Comparison of ENCODE assay signal across 18 cellular contexts in the genomic region with DNA sequence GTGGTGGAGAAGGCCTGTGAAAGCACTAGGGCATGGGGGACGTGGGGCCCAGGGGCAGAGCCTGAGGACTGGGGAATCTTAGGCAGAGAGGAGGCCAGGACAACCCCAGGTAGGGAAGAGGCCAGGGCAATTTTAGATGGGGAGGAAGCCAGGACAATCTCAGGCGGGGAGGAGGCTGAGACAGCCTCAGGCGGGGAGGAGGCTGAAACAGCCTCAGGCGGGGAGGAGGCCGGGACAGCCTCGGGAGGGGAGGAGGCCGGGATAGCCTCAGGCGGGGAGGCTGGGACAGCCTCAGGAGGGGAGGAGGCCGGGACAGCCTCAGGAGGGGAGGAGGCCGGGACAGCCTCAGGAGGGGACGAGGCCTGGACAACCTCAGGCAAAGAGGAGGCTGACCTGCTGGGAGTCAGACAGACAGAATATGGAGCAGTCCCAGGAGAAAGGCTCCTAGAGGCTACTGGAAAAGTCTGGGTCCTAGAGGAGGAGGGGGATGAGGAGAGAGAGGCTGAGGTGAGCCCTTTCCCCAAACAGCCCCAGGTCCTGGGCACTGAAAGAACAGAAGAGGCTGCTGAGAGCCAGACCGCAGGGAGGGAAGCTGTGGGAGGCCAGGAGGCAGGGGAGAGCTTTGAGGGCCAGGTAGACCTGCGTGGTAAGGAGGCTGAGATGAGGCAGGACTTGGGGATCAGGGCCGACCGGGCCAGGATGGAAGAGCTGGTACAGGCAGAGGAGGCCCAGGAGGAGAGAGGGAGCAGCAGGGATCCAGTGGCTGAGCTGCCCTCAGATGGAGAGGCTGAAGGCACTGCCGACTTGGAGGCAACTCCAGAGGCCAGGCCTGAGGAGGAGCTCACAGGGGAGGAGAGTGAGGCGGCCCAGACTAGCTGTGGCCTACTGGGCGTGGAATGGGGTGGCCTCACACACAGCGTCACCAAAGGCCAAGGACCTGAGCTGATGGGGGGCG. TPM values are rescaled to one million over a fixed set of nuclear protein-coding genes. Genes with fewer than 3 reads are reported as not detected.
DNase-seq lines count a peak whose midpoint lies in the region; ATAC-seq, FAIRE-seq and TF ChIP-seq lines count a peak whose summit lies in the region.
"Had no signal": no experiment of that assay in that cellular context is flagged by ENCODE, and none has a peak within 500 bp of the region (broad histone marks: within the 10 kb centered on the region; RNA-seq: fewer than 3 reads in every experiment).

No MANE protein-coding gene starts in this region.

- H3K14ac ChIP-seq in H9 (ENCODE audit: insufficient read depth, low read length), result no peak overlapping the region

- no peak overlapping the region for H3K23ac ChIP-seq in H9 (ENCODE audit: insufficient read length, low read depth, low read length)

- peaks cover 9% of the 10 kb centered on the region for H3K23me2 ChIP-seq in H9 (ENCODE audit: insufficient read length, low read depth, low read length, poor library complexity, severe bottlenecking)

- H2BK120ac ChIP-seq in H9 (ENCODE audit: low read depth, low read length, poor library complexity, severe bottlenecking), result no peak overlapping the region

- no peak for TF ChIP-seq CTCF in H9 (conservative IDR thresholded peaks at IDR 0.05)
- no peak for TF ChIP-seq CTCF in astrocyte (IDR thresholded peaks at IDR 0.05; ENCODE audit: insufficient read depth, low read depth, low read length)

- H2BK20ac ChIP-seq in H9 (ENCODE audit: low read depth, low read length, poor library complexity, severe bottlenecking), result no peak overlapping the region

- ATAC-seq in natural killer cell treated with Interleukin-12 subunit alpha and Interleukin-12 subunit beta and Interleukin-15 and Interleukin-18, amount 100 ng/mL, for 72 hours, result no peak
- ATAC-seq in HG03565 (IDR thresholded peaks at IDR 0.05; ENCODE audit: unreplicated experiment) (no peak), GM21723 (IDR thresholded peaks at IDR 0.05; ENCODE audit: unreplicated experiment) (no peak)

- H3T11ph ChIP-seq in H9 (ENCODE audit: low read length), result no peak overlapping the region

- no peaks in the 10 kb centered on the region for H4K20me1 ChIP-seq in BLaER1
- peaks cover 3% of the 10 kb centered on the region for H4K20me1 ChIP-seq in H9 (ENCODE audit: control insufficient read depth, insufficient read depth, insufficient read length)
- no peaks in the 10 kb centered on the region for H4K20me1 ChIP-seq in astrocyte (ENCODE audit: insufficient read depth, low read length)

- H3K27me3 Mint-ChIP-seq in H9 (ENCODE audit: low read depth) (peaks cover 23% of the 10 kb centered on the region), astrocyte (ENCODE audit: low read depth, unreplicated experiment) (peaks cover 41% of the 10 kb centered on the region)
- H3K27me3 Mint-ChIP-seq in natural killer cell treated with Interleukin-12 subunit alpha and Interleukin-12 subunit beta and Interleukin-15 and Interleukin-18, amount 100 ng/mL, for 72 hours, result no peaks in the 10 kb centered on the region

- H4K91ac ChIP-seq in H9 (ENCODE audit: insufficient read length, low read depth, low read length), result peak overlapping the region; percentile 38

- H3K79me1 ChIP-seq in H9 (ENCODE audit: insufficient read depth, low read depth, low read length, poor library complexity, severe bottlenecking), result no peaks in the 10 kb centered on the region

- H3K27ac ChIP-seq in BLaER1, result peak overlapping the region; percentile 97
- H3K27ac ChIP-seq in H9 (ENCODE audit: insufficient read length, low read depth, low read length), result no peak overlapping the region
- no peak overlapping the region for H3K27ac ChIP-seq in astrocyte (ENCODE audit: low read depth, low read length)
- H3K27ac ChIP-seq: hepatocyte had no signal

- FAIRE-seq in astrocyte (lab: Jason Lieb, UNC), result no peak
- FAIRE-seq: GM18507 had no signal

- WGBS in H9 (ENCODE audit: extremely low coverage, insufficient read length, low lambda C conversion rate), result no CpG with 5 or more reads among the region's 20 CpGs

- no peak overlapping the region for H2AFZ ChIP-seq in H9 (ENCODE audit: low read length)
- H2AFZ ChIP-seq in astrocyte (ENCODE audit: low read depth, low read length), result no peak overlapping the region
- H2AFZ ChIP-seq: hepatocyte had no signal

- H3K27ac Mint-ChIP-seq in H9, result peak overlapping the region in 1 of 3 experiments; percentile 11; a peak in 1 of 7 replicates
- H3K27ac Mint-ChIP-seq in astrocyte (ENCODE audit: unreplicated experiment), result peak overlapping the region; percentile 41
- peak overlapping the region; percentile 98 to 99 for H3K27ac Mint-ChIP-seq in natural killer cell treated with Interleukin-12 subunit alpha and Interleukin-12 subunit beta and Interleukin-15 and Interleukin-18, amount 100 ng/mL, for 72 hours

- no peak overlapping the region for H2BK12ac ChIP-seq in H9 (ENCODE audit: insufficient read length, low read depth, low read length)

- H3K18ac ChIP-seq in H9 (ENCODE audit: insufficient read length, low read depth, low read length), result no peak overlapping the region

- no peak overlapping the region for H3K56ac ChIP-seq in H9 (ENCODE audit: insufficient read length, low read depth, low read length)

- H3K36me3 ChIP-seq in BLaER1 (no peaks in the 10 kb centered on the region), astrocyte (ENCODE audit: insufficient read depth, low read length) (no peaks in the 10 kb centered on the region)

- H3K27me3 ChIP-seq in BLaER1 (no peaks in the 10 kb centered on the region), H9 (ENCODE audit: insufficient read depth, low read length) (no peaks in the 10 kb centered on the region), astrocyte (ENCODE audit: insufficient read depth, low read length) (no peaks in the 10 kb centered on the region)
- H3K27me3 ChIP-seq: hepatocyte had no signal

- H3K4ac ChIP-seq in H9 (ENCODE audit: low read depth, low read length), result no peak overlapping the region

- H3K4me3 Mint-ChIP-seq in H9 (peak overlapping the region in 1 of 2 experiments; percentile 42; a peak in 2 of 5 replicates), astrocyte (ENCODE audit: unreplicated experiment) (peak overlapping the region; percentile 20)
- H3K4me3 Mint-ChIP-seq in natural killer cell treated with Interleukin-12 subunit alpha and Interleukin-12 subunit beta and Interleukin-15 and Interleukin-18, amount 100 ng/mL, for 72 hours, result peak overlapping the region; percentile 93

- H2BK5ac ChIP-seq in H9 (ENCODE audit: insufficient read length, low read length), result no peak overlapping the region

- 0 out of 2 replicates have a peak overlapping the region, but pooled peaks have one; percentile 68 for H3K9ac ChIP-seq in BLaER1
- no peak overlapping the region for H3K9ac ChIP-seq in H9 (ENCODE audit: extremely low read depth, insufficient read length, low read length)
- no peak overlapping the region for H3K9ac ChIP-seq in astrocyte (ENCODE audit: low read length)

- H3K79me2 ChIP-seq in H9 (ENCODE audit: insufficient read depth, low read length) (no peaks in the 10 kb centered on the region), astrocyte (ENCODE audit: insufficient read depth, low read length) (peaks cover 6% of the 10 kb centered on the region)

- no peak overlapping the region for H2AK5ac ChIP-seq in H9 (ENCODE audit: insufficient read length, low read length)

- H3K9me3 Mint-ChIP-seq in H9 (no peaks in the 10 kb centered on the region), astrocyte (ENCODE audit: unreplicated experiment) (no peaks in the 10 kb centered on the region)
- H3K9me3 Mint-ChIP-seq in natural killer cell treated with Interleukin-12 subunit alpha and Interleukin-12 subunit beta and Interleukin-15 and Interleukin-18, amount 100 ng/mL, for 72 hours, result no peaks in the 10 kb centered on the region

- H2BK15ac ChIP-seq in H9 (ENCODE audit: low read depth, low read length), result no peak overlapping the region

- H3K4me1 ChIP-seq in BLaER1 (peaks cover 58% of the 10 kb centered on the region), H9 (ENCODE audit: insufficient read depth, low read length) (no peaks in the 10 kb centered on the region), astrocyte (ENCODE audit: insufficient read depth, low read length) (no peaks in the 10 kb centered on the region)

- peaks cover 5% of the 10 kb centered on the region in 2 experiments; a peak in 1 of 4 replicates for H3K4me1 Mint-ChIP-seq in H9
- H3K4me1 Mint-ChIP-seq in astrocyte (ENCODE audit: low read depth, unreplicated experiment), result peaks cover 8% of the 10 kb centered on the region
- peaks cover 54 to 69% of the 10 kb centered on the region in 2 donors for H3K4me1 Mint-ChIP-seq in natural killer cell treated with Interleukin-12 subunit alpha and Interleukin-12 subunit beta and Interleukin-15 and Interleukin-18, amount 100 ng/mL, for 72 hours (ENCODE audit: low read depth in 2 of 2)

- DNase-seq in H9 (no peak), astrocyte (ENCODE audit: low read depth) (no peak), ecto neural progenitor cell (ENCODE audit: low spot score) (no peak), KG1 (lab: John Stamatoyannopoulos, UW) (no peak)
- DNase-seq in natural killer cell treated with Interleukin-12 subunit alpha and Interleukin-12 subunit beta and Interleukin-15 and Interleukin-18, amount 100 ng/mL, for 72 hours (ENCODE audit: low spot score), result no peak
- DNase-seq: MV-4-11; NCI-H226; stimulated activated CD4-positive, alpha-beta T cell treated with anti-CD3 and anti-CD28 coated beads, Interleukin-1b, Interleukin-23, amount 100 ng/mL, for 48 hours; T-helper 9 cell had no signal

- H3K36me3 Mint-ChIP-seq in H9 (ENCODE audit: insufficient read depth in 1 of 3, low read depth in 3 of 3) (no peaks in the 10 kb centered on the region), astrocyte (ENCODE audit: low read depth, unreplicated experiment) (no peaks in the 10 kb centered on the region)
- H3K36me3 Mint-ChIP-seq in natural killer cell treated with Interleukin-12 subunit alpha and Interleukin-12 subunit beta and Interleukin-15 and Interleukin-18, amount 100 ng/mL, for 72 hours, result no peaks in the 10 kb centered on the region

- H4K5ac ChIP-seq in H9 (ENCODE audit: insufficient read length, low read depth, low read length), result no peak overlapping the region

- H3K4me2 ChIP-seq in BLaER1, result peak overlapping the region; percentile 94
- no peak overlapping the region for H3K4me2 ChIP-seq in H9 (ENCODE audit: insufficient read depth, insufficient read length, low read length)
- H3K4me2 ChIP-seq in astrocyte (ENCODE audit: low read length), result no peak overlapping the region
- H3K4me2 ChIP-seq: hepatocyte had no signal

- no peak overlapping the region for H4K8ac ChIP-seq in H9 (replicated peaks; ENCODE audit: insufficient read length, low read depth, low read length)

- no peaks in the 10 kb centered on the region for H3K9me3 ChIP-seq in BLaER1
- H3K9me3 ChIP-seq in H9 (ENCODE audit: control insufficient read depth, low read depth, low read length), result no peaks in the 10 kb centered on the region
- no peaks in the 10 kb centered on the region for H3K9me3 ChIP-seq in astrocyte (ENCODE audit: insufficient read depth, low read depth, low read length)

- H3K4me3 ChIP-seq in BLaER1 (no peak overlapping the region), astrocyte (ENCODE audit: insufficient read depth, low read depth, low read length) (no peak overlapping the region)
- H3K4me3 ChIP-seq: hepatocyte had no signal

RNA-seq across cellular contexts. Expression of gene APOBR, which starts 1.6 kb away (rescaled TPM):
- total RNA-seq in H9 (2021) (not detected in 2 replicates), astrocyte (not detected in 2 replicates)
- total RNA-seq in natural killer cell treated with Interleukin-12 subunit alpha and Interleukin-12 subunit beta and Interleukin-15 and Interleukin-18, amount 100 ng/mL, for 72 hours, result 10 to 100 TPM; 12.5 to 20.4 TPM
- total RNA-seq: H7, lung microvascular endothelial cell, RPMI7951 had no signal

RNA-seq across cellular contexts. Expression of gene CLN3, which starts 4.2 kb away (rescaled TPM):
- 21.3 and 21.4 TPM in 2 replicates for total RNA-seq in H9 (2021)
- 23.0 and 26.0 TPM in 2 replicates for total RNA-seq in astrocyte
- 10 to 100 TPM; 38.1 to 49.1 TPM for total RNA-seq in natural killer cell treated with Interleukin-12 subunit alpha and Interleukin-12 subunit beta and Interleukin-15 and Interleukin-18, amount 100 ng/mL, for 72 hours

RNA-seq across cellular contexts. Expression of gene IL27, which starts 10.6 kb away (rescaled TPM):
- total RNA-seq in H9 (2021) (not detected in 2 replicates), astrocyte (not detected in 2 replicates)
- total RNA-seq in natural killer cell treated with Interleukin-12 subunit alpha and Interleukin-12 subunit beta and Interleukin-15 and Interleukin-18, amount 100 ng/mL, for 72 hours, result 1 to 10 TPM in 1 of 2 donors, under 1 TPM in 1; 0.70 to 4.4 TPM
- total RNA-seq: H7, hepatocyte, lung microvascular endothelial cell, progenitor cell of endocrine pancreas, RPMI7951 had no signal

RNA-seq across cellular contexts. Expression of gene NPIPB7, which starts 23.9 kb away (rescaled TPM):
- total RNA-seq in H9 (2021) (0.20 TPM in 1 of 2 replicates, not detected in the other), astrocyte (not detected in 2 replicates)
- total RNA-seq in natural killer cell treated with Interleukin-12 subunit alpha and Interleukin-12 subunit beta and Interleukin-15 and Interleukin-18, amount 100 ng/mL, for 72 hours, result under 1 TPM; 0.31 to 0.47 TPM
- total RNA-seq: H7, hepatocyte, lung microvascular endothelial cell, RPMI7951 had no signal

RNA-seq across cellular contexts. Expression of gene NUPR1, which starts 42.7 kb away (rescaled TPM):
- 0.15 and 0.35 TPM in 2 replicates for total RNA-seq in H9 (2021)
- total RNA-seq in astrocyte, result 3.8 and 9.5 TPM in 2 replicates
- total RNA-seq in natural killer cell treated with Interleukin-12 subunit alpha and Interleukin-12 subunit beta and Interleukin-15 and Interleukin-18, amount 100 ng/mL, for 72 hours, result not detected
- total RNA-seq: H7, progenitor cell of endocrine pancreas had no signal

Comparison
In these comparisons a context has a peak if more than half of its experiments do, and no peak if none do; other contexts are left out.
1. RNA of gene APOBR, which starts 1.6 kb away (total RNA-seq): 12.5 to 20.4 TPM in natural killer cell treated with Interleukin-12 subunit alpha and Interleukin-12 subunit beta and Interleukin-15 and Interleukin-18, amount 100 ng/mL, for 72 hours; not detected in astrocyte and not detected in H9; every median in the first group is over 10 times any median in the second.